In the genomic region with DNA sequence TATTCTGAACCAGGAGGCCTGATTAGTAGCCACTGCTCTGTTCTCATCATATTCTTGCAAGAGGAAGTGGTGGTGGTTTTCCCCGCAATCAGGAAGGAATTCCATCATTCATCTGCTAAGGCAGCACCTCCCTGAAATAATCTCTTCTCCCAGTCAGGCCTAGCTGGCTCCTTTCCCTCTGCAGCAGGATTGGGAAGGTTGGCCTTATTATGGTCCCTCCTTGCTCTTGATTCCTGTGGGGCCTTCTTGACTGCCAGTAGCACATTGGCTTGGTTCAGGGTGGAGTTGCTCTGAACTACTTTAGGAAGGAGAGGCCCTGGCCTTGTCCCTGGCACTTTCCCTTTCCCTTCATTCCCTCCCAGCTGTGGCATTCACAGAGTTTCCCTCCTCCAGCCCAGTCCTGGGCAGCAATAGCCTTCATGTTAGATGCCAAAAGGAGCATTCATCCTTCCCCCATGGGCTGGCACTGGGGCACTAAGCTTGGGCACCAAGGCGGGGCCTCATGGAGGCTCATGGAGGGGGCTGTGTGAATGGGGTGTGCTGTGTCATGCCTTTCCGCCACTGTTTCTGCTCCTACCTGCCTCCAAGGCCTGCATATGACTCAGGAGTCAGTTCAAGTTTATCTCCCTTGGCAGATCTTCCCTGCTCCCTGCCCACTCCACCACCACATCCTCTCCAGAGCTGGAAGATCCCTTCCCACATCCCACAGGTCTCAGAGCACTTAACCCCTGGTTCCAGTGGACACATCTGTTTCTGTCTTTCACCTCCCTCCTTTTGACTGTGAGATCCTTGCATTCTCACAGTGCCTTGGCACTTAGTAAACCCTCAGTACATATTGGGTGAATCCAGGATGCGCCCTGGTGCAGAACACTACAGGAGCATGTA, we compare ENCODE assay signal across 9 cellular contexts. TPM values are rescaled to one million over a fixed set of nuclear protein-coding genes. Genes with fewer than 3 reads are reported as not detected.
DNase-seq lines count a peak whose midpoint lies in the region; ATAC-seq, FAIRE-seq and TF ChIP-seq lines count a peak whose summit lies in the region.
"Had no signal": no experiment of that assay in that cellular context is flagged by ENCODE, and none has a peak within 500 bp of the region (broad histone marks: within the 10 kb centered on the region; RNA-seq: fewer than 3 reads in every experiment).

No MANE protein-coding gene starts in this region.

- no peaks in the 10 kb centered on the region for H3K27me3 ChIP-seq in BJ (ENCODE audit: control insufficient read depth, insufficient read depth, low read length)

- TF ChIP-seq CTCF in BJ (IDR thresholded peaks at IDR 0.05; ENCODE audit: insufficient read depth, low read depth, low read length): no peak
- no peak for TF ChIP-seq CTCF in astrocyte of the cerebellum (IDR thresholded peaks at IDR 0.05; ENCODE audit: low read depth, low read length, missing control alignments)
- no peak for TF ChIP-seq CTCF in D721Med (IDR thresholded peaks at IDR 0.05; ENCODE audit: insufficient read depth, missing control alignments)

- H3K4me3 ChIP-seq in BJ (ENCODE audit: low read depth, low read length): no peak overlapping the region
- no peak overlapping the region for H3K4me3 ChIP-seq in astrocyte of the cerebellum (ENCODE audit: low read depth, low read length)

- ATAC-seq in left colon: peak; percentile 87
- ATAC-seq in HG02970 (IDR thresholded peaks at IDR 0.05; ENCODE audit: low FRiP score, unreplicated experiment): no peak
- ATAC-seq in HG02981 (IDR thresholded peaks at IDR 0.05; ENCODE audit: unreplicated experiment): no peak

- H3K36me3 ChIP-seq in BJ (ENCODE audit: control insufficient read depth, insufficient read depth, low read length): no peaks in the 10 kb centered on the region

- POLR2A ChIA-PET in BJ (lab: Charles Lee): no interaction called here

- DNase-seq in BJ (ENCODE audit: low read depth) (peak; percentile 69), HT-29 (ENCODE audit: low spot score) (peak; percentile 66), astrocyte of the cerebellum (ENCODE audit: low read depth) (peak; percentile 92), left colon (peak in 1 of 2 donors; percentile 38), D721Med (ENCODE audit: insufficient read length, low spot score) (no peak), NCI-H128 (lab: John Stamatoyannopoulos, UW; ENCODE audit: unreplicated experiment) (no peak)
- DNase-seq: activated effector memory CD4-positive, alpha-beta T cell treated with anti-CD3 and anti-CD28 coated beads, Interleukin-2, amount 50 U/mL, for 16 hours had no signal

- FAIRE-seq in D721Med (lab: Jason Lieb, UNC): no peak

- intact Hi-C loops in left colon (cut with DNase I, micrococcal nuclease): loop anchor here in 1 of 2 donors (10.0 kb wide), 1 partner anchor 107 kb away; no protein-coding TSS in a partner anchor

- CTCF ChIA-PET in BJ (lab: Yijun Ruan, JAX): interaction anchor here (1.2 kb wide), 1 partner anchor 10 kb away, joined by 3 read pairs; no protein-coding TSS in a partner anchor

- in situ Hi-C loops in astrocyte of the cerebellum (cut with HindIII; ENCODE audit: low sequenced_read_pairs): no loop called here

RNA-seq across cellular contexts. Expression of a gene that starts 27.6 kb away (rescaled TPM):
- polyA plus RNA-seq in BJ (2011; rRNA removed): 794 and 1,200 TPM in 2 replicates
- polyA minus RNA-seq in BJ (2011; rRNA and poly(A)+ RNA removed): 596 and 791 TPM in 2 replicates
- 148 and 159 TPM in 2 replicates for total RNA-seq in HT-29 (2014; rRNA removed; shearing (Covaris generic))
- total RNA-seq in left colon: 100 to 1,000 TPM in 1 of 2 donors, 10 to 100 TPM in 1; 99.1 to 107 TPM

Comparison
In these comparisons a context has a peak if more than half of its experiments do, and no peak if none do; other contexts are left out.
1. DNase-seq: peak in BJ (single experiment), HT-29 (single experiment) and astrocyte of the cerebellum (single experiment); none in D721Med (single experiment) and NCI-H128 (single experiment).